Comparison of ENCODE assay signal across 8 cellular contexts in genomic region chr11:46295996-46296519, GRCh38. TPM values are rescaled to one million over a fixed set of nuclear protein-coding genes. Genes with fewer than 3 reads are reported as not detected.
DNase-seq lines count a peak whose midpoint lies in the region; TF ChIP-seq lines count a peak whose summit lies in the region.

No MANE protein-coding gene starts in this region.

- H3K27me3 ChIP-seq in esophagus muscularis mucosa (peaks cover 0 to 10% (median 0%) of the 10 kb centered on the region in 4 donors), neuron (ENCODE audit: insufficient read depth, low read length) (peaks cover 37% of the 10 kb centered on the region)

- 9% methylated on average over 20 of the region's 21 CpGs for WGBS in esophagus muscularis mucosa

- H3K36me3 ChIP-seq in esophagus muscularis mucosa = peaks cover 0 to 7% (median 0%) of the 10 kb centered on the region in 4 donors
- H3K36me3 ChIP-seq in neuron (ENCODE audit: insufficient read depth, low read length) = no peaks in the 10 kb centered on the region

- peaks cover 33% of the 10 kb centered on the region for H3K4me1 Mint-ChIP-seq in CD14-positive monocyte

- TF ChIP-seq POLR2A in esophagus muscularis mucosa (IDR thresholded peaks at IDR 0.05; ENCODE audit: low read depth) = no peak

- peak overlapping the region; percentile 58; the same call in 1 of the 2 replicates for H3K27ac ChIP-seq in RWPE1
- H3K27ac ChIP-seq in esophagus muscularis mucosa (replicated peaks in 1 of 4) = peak overlapping the region; percentile 52 to 70 (median 61)

- TF ChIP-seq EP300 in esophagus muscularis mucosa (IDR thresholded peaks at IDR 0.05) = no peak

- no peaks in the 10 kb centered on the region for H3K9me3 ChIP-seq in esophagus muscularis mucosa
- H3K9me3 ChIP-seq in neuron (ENCODE audit: low read length) = no peaks in the 10 kb centered on the region

- peaks cover 0 to 11% of the 10 kb centered on the region in 2 donors for H3K36me3 Mint-ChIP-seq in CD14-positive monocyte

- H3K4me3 ChIP-seq in esophagus muscularis mucosa (peak overlapping the region; percentile 56 to 71 (median 64)), neuron (ENCODE audit: low read length) (peak overlapping the region; percentile 34)

- DNase-seq in CD14-positive monocyte (ENCODE audit: low spot score) = no peak
- no peak for DNase-seq in RWPE1 (ENCODE audit: low spot score)
- DNase-seq in esophagus muscularis mucosa (ENCODE audit: extremely low spot score) = no peak
- no peak for DNase-seq in NCI-H2029 (lab: John Stamatoyannopoulos, UW)
- DNase-seq in activated CD4-positive, CD25-positive, alpha-beta regulatory T cell (lab: John Stamatoyannopoulos, UW) = no peak
- no peak for DNase-seq in hippocampal formation (lab: John Stamatoyannopoulos, UW)
- no peak for DNase-seq in D341Med (ENCODE audit: low spot score)

- H3K4me1 ChIP-seq in esophagus muscularis mucosa (peaks cover 36 to 55% (median 46%) of the 10 kb centered on the region in 4 donors), neuron (ENCODE audit: insufficient read depth, low read length) (peaks cover 3% of the 10 kb centered on the region)

- CTCF ChIA-PET in RWPE1 (lab: Yijun Ruan, JAX) = interaction anchor here (0.6 to 1.4 kb wide), 4 partner anchors 13 to 1723 kb away, joined by 3 to 4 read pairs (median 3); no protein-coding TSS in a partner anchor

- POLR2A ChIA-PET in RWPE1 (lab: Yijun Ruan, JAX; ENCODE audit: low non-redundant PET) = no interaction called here

- peaks cover 32 to 45% (median 37%) of the 10 kb centered on the region in 3 donors for H3K27me3 Mint-ChIP-seq in CD14-positive monocyte (ENCODE audit: low read depth in 3 of 3)

- H2AFZ ChIP-seq in neuron (ENCODE audit: low read depth, low read length) = peak overlapping the region; percentile 85

- TF ChIP-seq CTCF in CD14-positive monocyte (IDR thresholded peaks at IDR 0.05) (no peak), RWPE1 (conservative IDR thresholded peaks at IDR 0.05; ENCODE audit: low read depth) (no peak), esophagus muscularis mucosa (IDR thresholded peaks at IDR 0.05) (no peak)

- intact Hi-C loops in CD14-positive monocyte (cut with micrococcal nuclease) = no loop called here
- intact Hi-C loops in esophagus muscularis mucosa (cut with DNase I) = no loop called here

- H3K9me3 Mint-ChIP-seq in CD14-positive monocyte = peaks cover 0 to 2% (median 0%) of the 10 kb centered on the region in 7 donors

- H3K4me3 Mint-ChIP-seq in CD14-positive monocyte = peak overlapping the region; percentile 71 to 92

- H3K27ac Mint-ChIP-seq in CD14-positive monocyte = no peak overlapping the region

RNA-seq across cellular contexts. Expression of gene CREB3L1, which starts 18.6 kb away (rescaled TPM):
- not detected for polyA plus RNA-seq in CD14-positive monocyte
- total RNA-seq in esophagus muscularis mucosa = 1 to 10 TPM; 1.3 to 8.7 (median 3.7) TPM

RNA-seq across cellular contexts. Expression of gene DGKZ, which starts 51.2 kb away (rescaled TPM):
- polyA plus RNA-seq in CD14-positive monocyte = 10 to 100 TPM; 30.4 to 33.4 TPM
- 10 to 100 TPM; 39.4 to 85.8 (median 55.4) TPM for total RNA-seq in esophagus muscularis mucosa
